Comparison of ENCODE assay signal across 23 cellular contexts in the genomic region with DNA sequence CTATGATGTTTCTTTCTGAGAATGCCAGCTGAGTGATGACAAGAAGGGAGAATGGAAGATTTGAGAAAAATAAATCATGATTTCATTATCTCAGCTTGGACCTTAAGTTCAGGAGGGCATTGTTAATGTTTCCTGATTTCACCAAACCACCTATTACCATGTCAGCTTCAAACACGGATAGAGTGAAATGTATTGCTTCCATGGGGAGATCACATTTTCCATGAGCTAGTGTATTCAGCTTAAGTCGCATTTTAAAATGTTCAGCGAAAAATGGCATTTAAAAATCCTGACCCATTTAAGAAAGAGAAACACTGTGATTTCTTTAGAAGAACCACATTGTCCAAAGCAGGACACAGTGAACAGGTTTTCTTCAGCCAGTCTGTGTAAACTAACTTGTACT.
"Had no signal": no experiment of that assay in that cellular context is flagged by ENCODE, and none has a peak within 500 bp of the region (broad histone marks: within the 10 kb centered on the region; RNA-seq: fewer than 3 reads in every experiment).

No MANE protein-coding gene starts in this region.

- DNase-seq: colonic mucosa; effector memory CD4-positive, alpha-beta T cell; erythroblast; esophagus squamous epithelium; left ventricle myocardium superior; lower lobe of right lung; natural killer cell; stimulated activated CD4-positive, alpha-beta T cell treated with anti-CD3 and anti-CD28 coated beads, Interleukin-12 subunit alpha, Interleukin-12 subunit beta, amount 100 ng/mL, for 4 hours; stimulated activated CD4-positive, alpha-beta T cell treated with anti-CD3 and anti-CD28 coated beads, Interleukin-1b, Interleukin-23, amount 100 ng/mL, for 48 hours; stimulated activated CD4-positive, alpha-beta T cell treated with anti-CD3 and anti-CD28 coated beads, Interleukin-4, amount 100 ng/mL, for 1 hour; stimulated activated CD8-positive, alpha-beta memory T cell treated with anti-CD3 and anti-CD28 coated beads, Interleukin-4, amount 100 ng/mL, for 48 hours; stimulated activated naive CD4-positive, alpha-beta T cell; stimulated activated naive CD8-positive, alpha-beta T cell treated with anti-CD3 and anti-CD28 coated beads, Interleukin-15, amount 100 ng/mL, for 72 hours; transverse colon; upper lobe of right lung; uterus had no signal

- H2AFZ ChIP-seq: parathyroid adenoma had no signal

- H3K4me1 Mint-ChIP-seq: natural killer cell; stimulated activated naive CD8-positive, alpha-beta T cell treated with anti-CD3 and anti-CD28 coated beads, Interleukin-15, amount 100 ng/mL, for 72 hours had no signal

- H3K36me3 ChIP-seq: colonic mucosa, esophagus squamous epithelium, lower lobe of right lung, right atrium auricular region, suprapubic skin, transverse colon, upper lobe of right lung, uterus had no signal

- H3K36me3 Mint-ChIP-seq: natural killer cell had no signal

- H3K9me3 Mint-ChIP-seq: dendritic cell treated with granulocyte-macrophage colony-stimulating factor and Interleukin-4, amounts not matched to agents 40 ng/mL and 50 ng/mL, for 4 days; stimulated activated naive CD8-positive, alpha-beta T cell treated with anti-CD3 and anti-CD28 coated beads, Interleukin-15, amount 100 ng/mL, for 72 hours had no signal

- H3K4me3 Mint-ChIP-seq: dendritic cell treated with granulocyte-macrophage colony-stimulating factor and Interleukin-4, amounts not matched to agents 40 ng/mL and 50 ng/mL, for 4 days; natural killer cell; stimulated activated naive CD8-positive, alpha-beta T cell treated with anti-CD3 and anti-CD28 coated beads, Interleukin-15, amount 100 ng/mL, for 72 hours had no signal

- H3K4me1 ChIP-seq: colonic mucosa, esophagus squamous epithelium, transverse colon, uterus had no signal

- H3K27me3 ChIP-seq: colonic mucosa, esophagus squamous epithelium, right atrium auricular region, suprapubic skin, transverse colon, upper lobe of right lung, uterus had no signal

- H3K79me2 ChIP-seq: parathyroid adenoma had no signal

- H3K9me3 ChIP-seq: colonic mucosa, esophagus squamous epithelium, lower lobe of right lung, right atrium auricular region, suprapubic skin, transverse colon, upper lobe of right lung, uterus had no signal

- H3K4me3 ChIP-seq: colonic mucosa, esophagus squamous epithelium, lower lobe of right lung, right atrium auricular region, smooth muscle cell, suprapubic skin, transverse colon, upper lobe of right lung, uterus had no signal

- H3K27ac ChIP-seq: colonic mucosa, esophagus squamous epithelium, lower lobe of right lung, parathyroid adenoma, right atrium auricular region, suprapubic skin, transverse colon, upper lobe of right lung, uterus had no signal

- H3K9ac ChIP-seq: parathyroid adenoma had no signal

- H3K27me3 Mint-ChIP-seq: dendritic cell treated with granulocyte-macrophage colony-stimulating factor and Interleukin-4, amounts not matched to agents 40 ng/mL and 50 ng/mL, for 4 days; progenitor cell of endocrine pancreas; stimulated activated naive CD8-positive, alpha-beta T cell treated with anti-CD3 and anti-CD28 coated beads, Interleukin-15, amount 100 ng/mL, for 72 hours had no signal

- ATAC-seq: left ventricle myocardium superior; lower lobe of right lung; natural killer cell; sciatic nerve; stimulated activated naive CD8-positive, alpha-beta T cell treated with anti-CD3 and anti-CD28 coated beads, Interleukin-15, amount 100 ng/mL, for 72 hours; upper lobe of right lung had no signal

- H3K4me2 ChIP-seq: smooth muscle cell had no signal

- H3K27ac Mint-ChIP-seq: dendritic cell treated with granulocyte-macrophage colony-stimulating factor and Interleukin-4, amounts not matched to agents 40 ng/mL and 50 ng/mL, for 4 days; natural killer cell; progenitor cell of endocrine pancreas; stimulated activated naive CD8-positive, alpha-beta T cell treated with anti-CD3 and anti-CD28 coated beads, Interleukin-15, amount 100 ng/mL, for 72 hours had no signal
